ENCODE assay signal across 8 cellular contexts in the genomic region with DNA sequence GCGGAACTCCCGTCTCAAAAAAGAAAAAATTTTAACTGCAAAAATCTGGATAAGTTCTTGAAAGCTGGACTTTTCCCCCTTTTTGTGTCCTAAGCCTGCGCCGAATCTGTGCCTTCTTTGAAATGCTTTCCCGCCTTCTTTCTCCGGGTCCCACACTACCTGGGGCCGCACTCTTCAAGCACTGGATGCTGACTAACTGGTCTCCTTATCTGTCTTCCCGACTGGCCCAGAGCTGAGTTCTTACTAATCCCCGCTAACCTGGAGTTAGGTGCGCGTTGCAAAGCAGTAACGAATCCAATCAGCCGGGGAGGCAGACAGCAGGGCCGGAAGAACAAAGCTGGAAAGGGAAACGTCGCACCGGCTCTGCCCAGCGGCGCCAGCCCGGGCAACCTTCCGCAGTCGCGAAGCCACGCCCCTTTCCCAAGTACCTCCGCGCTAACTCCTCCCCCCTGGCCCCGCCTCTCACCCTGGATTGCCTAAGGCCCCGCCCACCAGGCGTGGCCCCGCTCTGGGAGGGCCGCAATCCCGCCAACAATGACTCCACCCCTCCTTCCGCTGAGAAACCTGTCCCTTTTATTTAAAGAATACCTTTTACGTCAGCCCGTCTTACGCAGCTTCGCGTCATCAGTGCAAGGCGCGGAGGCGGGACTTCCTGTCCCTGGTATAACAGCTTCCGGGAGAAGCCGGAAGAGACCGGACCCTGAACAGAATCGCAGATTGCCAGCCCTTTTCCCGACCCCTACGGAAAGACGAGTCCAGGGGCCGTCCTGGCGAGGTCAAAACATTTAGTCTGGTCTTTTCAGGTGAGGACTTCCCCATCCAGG.
DNase-seq lines count a peak whose midpoint lies in the region; ATAC-seq, FAIRE-seq and TF ChIP-seq lines count a peak whose summit lies in the region.

TSS of gene TMUB2 (plus strand) at position 666 of the 824 bp plus-strand sequence. CDS start 737 bp downstream, outside the sequence.

- peak; percentile 95 for FAIRE-seq in islet of Langerhans (lab: Jason Lieb, UNC)

- DNase-seq in AG09319 (ENCODE audit: extremely low read depth, low read depth) (peak; percentile 99), NCI-H446 treated with DMSO at 0.1 percent for 48 hours (lab: John Stamatoyannopoulos, UW) (peak; percentile 98), cerebellar cortex (ENCODE audit: low spot score) (peak; percentile 100)
- peak; percentile 99 for DNase-seq in stimulated activated CD4-positive, alpha-beta T cell treated with anti-CD3 and anti-CD28 coated beads, Interleukin-12 subunit alpha, Interleukin-12 subunit beta, amount 100 ng/mL, for 4 hours

- ATAC-seq in GM19035 (IDR thresholded peaks at IDR 0.05; ENCODE audit: unreplicated experiment) (peak; percentile 90), HG03354 (IDR thresholded peaks at IDR 0.05; ENCODE audit: poor library complexity, severe bottlenecking, unreplicated experiment) (peak; percentile 84)
- peak; percentile 87 to 89 for ATAC-seq in activated CD4-positive, CD25-positive, alpha-beta regulatory T cell treated with anti-CD3 and anti-CD28 coated beads, Interleukin-2, amount 50 U/mL, for 24 hours

- TF ChIP-seq CTCF in AG09319 (IDR thresholded peaks at IDR 0.05; ENCODE audit: low read depth, low read length), result no peak

Comparison
In these comparisons a context has a peak if more than half of its experiments do, and no peak if none do; other contexts are left out.
1. Peak in every context shown above with its lines: DNase-seq and ATAC-seq.